21 cellular contexts compared by ENCODE assay signal in the genomic region with DNA sequence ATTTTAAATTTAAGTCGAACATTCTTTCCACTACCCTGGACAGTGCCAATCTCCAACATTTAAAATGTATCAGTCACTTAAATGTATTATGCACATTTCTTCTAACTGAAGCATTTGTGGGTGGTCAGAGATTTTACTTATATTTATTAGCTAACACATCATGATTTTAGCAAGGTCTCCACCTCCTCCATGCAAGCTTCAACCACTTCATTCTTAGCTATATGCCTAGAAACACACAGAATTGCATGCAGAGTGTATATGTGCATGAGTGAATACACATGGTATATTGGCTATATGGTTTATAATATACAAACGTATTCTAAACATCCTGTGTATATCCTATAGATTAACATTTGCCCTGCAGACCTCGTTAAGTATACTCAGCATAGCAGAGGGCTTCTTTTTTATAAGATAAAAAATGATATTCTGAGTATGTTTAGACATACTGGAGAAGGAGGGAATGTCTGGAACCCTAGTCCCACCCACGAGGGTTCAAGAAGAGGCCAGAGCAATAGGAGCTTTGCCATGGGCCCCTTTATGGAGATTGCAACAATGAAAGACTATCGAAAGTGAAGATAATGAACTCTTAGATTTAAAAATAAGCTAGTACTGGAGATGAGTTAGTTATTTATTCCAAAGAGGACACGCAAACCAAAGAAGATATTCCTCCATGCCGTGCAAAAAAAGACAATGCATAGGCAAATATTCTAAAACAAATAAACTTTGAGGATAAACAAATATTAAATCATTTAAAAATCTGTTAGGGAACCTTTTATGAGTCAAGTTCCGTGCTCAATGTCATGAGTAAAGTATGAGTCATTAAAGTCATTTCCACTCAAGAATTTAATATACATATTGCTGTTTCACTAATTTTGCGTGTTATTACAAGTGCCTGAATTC.
DNase-seq lines count a peak whose midpoint lies in the region; ATAC-seq, FAIRE-seq and TF ChIP-seq lines count a peak whose summit lies in the region.
"Had no signal": no experiment of that assay in that cellular context is flagged by ENCODE, and none has a peak within 500 bp of the region (broad histone marks: within the 10 kb centered on the region; RNA-seq: fewer than 3 reads in every experiment).

No MANE protein-coding gene starts in this region.

- peak overlapping the region; percentile 66 to 80 for H3K27ac ChIP-seq in A549
- no peak overlapping the region for H3K27ac ChIP-seq in HCT116 (ENCODE audit: low read depth, low read length)
- peak overlapping the region; percentile 67 for H3K27ac ChIP-seq in SJSA1
- no peak overlapping the region for H3K27ac ChIP-seq in ovary
- H3K27ac ChIP-seq: gastroesophageal sphincter, parathyroid adenoma, SK-N-MC, tibial artery, VCaP had no signal

- ATAC-seq in A549 = peak; percentile 62 to 71
- ATAC-seq in HCT116 = peak; percentile 50; the same call in 1 of the 2 replicates
- ATAC-seq: activated CD8-positive, alpha-beta memory T cell treated with anti-CD3 and anti-CD28 coated beads, Interleukin-2, amount 10 ng/mL, durations not matched to agents 7 days and 5 days; gastroesophageal sphincter had no signal

- no peaks in the 10 kb centered on the region for H3K9me2 ChIP-seq in HCT116 (ENCODE audit: insufficient read depth)

- FAIRE-seq in A549 (lab: Jason Lieb, UNC) = peak; percentile 36
- FAIRE-seq in HTR-8/SVneo (lab: Jason Lieb, UNC) = no peak
- FAIRE-seq: islet of Langerhans had no signal

- no peak for TF ChIP-seq CTCF in A549 (IDR thresholded peaks at IDR 0.05)
- TF ChIP-seq CTCF in HCT116 (IDR thresholded peaks at IDR 0.05 in 2 of 3, conservative IDR thresholded peaks at IDR 0.05 in 1 of 3; ENCODE audit: borderline replicate concordance in 1 of 3, insufficient read depth in 1 of 3, low read depth in 2 of 3, low read length in 2 of 3) = no peak
- no peak for TF ChIP-seq CTCF in fibroblast of mammary gland (conservative IDR thresholded peaks at IDR 0.05; ENCODE audit: control insufficient read depth, insufficient read depth, low read depth, low read length)
- TF ChIP-seq CTCF in ovary (IDR thresholded peaks at IDR 0.05) = no peak

- H3K4me1 ChIP-seq in A549 = peaks cover 30% of the 10 kb centered on the region
- peaks cover 6 to 22% of the 10 kb centered on the region in 2 experiments; a peak in 3 of 4 replicates for H3K4me1 ChIP-seq in HCT116 (ENCODE audit: control insufficient read depth in 1 of 2, insufficient read depth in 2 of 2, low read length in 2 of 2)
- peaks cover 34% of the 10 kb centered on the region for H3K4me1 ChIP-seq in SJSA1 (replicated peaks)
- no peaks in the 10 kb centered on the region for H3K4me1 ChIP-seq in ovary (ENCODE audit: insufficient read depth)
- H3K4me1 ChIP-seq: parathyroid adenoma, tibial artery had no signal

- BruUV-seq in HCT116 (replicated peaks; lab: Mats Ljungman, UMichigan) = no TSS peak

- H3K4me3 ChIP-seq in A549 (peak overlapping the region; percentile 15; the same call in 1 of the 3 replicates), HCT116 (replicated peaks in 1 of 2; ENCODE audit: low read depth in 1 of 2, low read length in 2 of 2) (peak overlapping the region; percentile 12 to 23; a peak in 3 of 4 replicates), SJSA1 (no peak overlapping the region), fibroblast of mammary gland (ENCODE audit: control insufficient read depth, low read depth, low read length) (no peak overlapping the region), ovary (no peak overlapping the region)
- H3K4me3 ChIP-seq: gastroesophageal sphincter, SK-N-MC, tibial artery had no signal

- H4K20me1 ChIP-seq in HCT116 (ENCODE audit: insufficient read depth) = no peaks in the 10 kb centered on the region

- TF ChIP-seq POLR2A in A549 (IDR thresholded peaks at IDR 0.05; ENCODE audit: low read length) = no peak
- TF ChIP-seq POLR2A in HCT116 (IDR thresholded peaks at IDR 0.05; ENCODE audit: borderline replicate concordance, extremely low read depth, insufficient read depth, insufficient read length) = no peak
- no peak for TF ChIP-seq POLR2A in ovary (IDR thresholded peaks at IDR 0.05)

- WGBS in A549 (ENCODE audit: missing lambda C conversion rate) = 9% methylated on average over 9 of the region's 9 CpGs
- 43 to 53% (median 45%) methylated on average over 9 of the region's 9 CpGs for WGBS in ovary, 3 donors

- no peaks in the 10 kb centered on the region for H3K36me3 ChIP-seq in HCT116 (ENCODE audit: control insufficient read depth in 1 of 2, insufficient read depth in 2 of 2, low read length in 2 of 2)
- no peaks in the 10 kb centered on the region for H3K36me3 ChIP-seq in SJSA1
- no peaks in the 10 kb centered on the region for H3K36me3 ChIP-seq in ovary
- H3K36me3 ChIP-seq: gastroesophageal sphincter, tibial artery had no signal

- TF ChIP-seq RAD21 in A549 (conservative IDR thresholded peaks at IDR 0.05 in 1 of 2, IDR thresholded peaks at IDR 0.05 in 1 of 2) = peak in 1 of 2 experiments; percentile 23; a peak in 3 of 5 replicates
- no peak for TF ChIP-seq RAD21 in HCT116 (IDR thresholded peaks at IDR 0.05; ENCODE audit: low read depth)

- no peaks in the 10 kb centered on the region for H3K9me3 ChIP-seq in A549
- no peaks in the 10 kb centered on the region for H3K9me3 ChIP-seq in HCT116 (ENCODE audit: control insufficient read depth in 1 of 2, insufficient read depth in 1 of 2, low read depth in 1 of 2, low read length in 2 of 2)
- no peaks in the 10 kb centered on the region for H3K9me3 ChIP-seq in SJSA1 (replicated peaks)
- H3K9me3 ChIP-seq in ovary = no peaks in the 10 kb centered on the region
- H3K9me3 ChIP-seq: gastroesophageal sphincter, tibial artery had no signal

- H3K27me3 ChIP-seq in HCT116 (ENCODE audit: insufficient read depth, low read length) = no peaks in the 10 kb centered on the region
- H3K27me3 ChIP-seq in SJSA1 (replicated peaks) = no peaks in the 10 kb centered on the region
- no peaks in the 10 kb centered on the region for H3K27me3 ChIP-seq in ovary
- H3K27me3 ChIP-seq: gastroesophageal sphincter, tibial artery had no signal

- DNase-seq in A549 (ENCODE audit: low read depth in 1 of 2, low spot score in 1 of 2) = peak; percentile 26 to 65
- no peak for DNase-seq in HCT116 (ENCODE audit: low read depth, low spot score)
- DNase-seq in SJSA1 (ENCODE audit: low read depth in 1 of 2, low spot score in 2 of 2) = peak; percentile 76 to 92
- peak; percentile 57 for DNase-seq in fibroblast of mammary gland (ENCODE audit: low read depth)
- no peak for DNase-seq in ovary
- DNase-seq in activated effector memory CD4-positive, alpha-beta T cell treated with Interleukin-2 at 50 U/mL for 16 hours = no peak
- DNase-seq in HTR-8/SVneo (ENCODE audit: insufficient read length, low spot score) = no peak
- no peak for DNase-seq in AG08396 (ENCODE audit: low spot score)
- DNase-seq: ACHN; activated CD8-positive, alpha-beta memory T cell treated with anti-CD3 and anti-CD28 coated beads, Interleukin-2, amount 10 ng/mL, durations not matched to agents 7 days and 5 days; DMS79; KBM-7; NCI-H187 treated with DMSO at 0.1 percent for 48 hours; NCI-H82; stimulated activated CD4-positive, alpha-beta T cell treated with anti-CD3 and anti-CD28 coated beads, Interleukin-15, amount 100 ng/mL, for 24 hours; tibial artery had no signal

- TF ChIP-seq EP300 in A549 (IDR thresholded peaks at IDR 0.05) (peak; percentile 43 to 75; a peak in 3 of 5 replicates), ovary (IDR thresholded peaks at IDR 0.05) (no peak)

- POLR2A ChIA-PET in A549 (lab: Yijun Ruan, JAX) (no interaction called here), HCT116 (lab: Charles Lee) (no interaction called here)

- H3K79me2 ChIP-seq in HCT116 (ENCODE audit: insufficient read depth, low read length) = no peaks in the 10 kb centered on the region
- H3K79me2 ChIP-seq: parathyroid adenoma had no signal

- peak overlapping the region; percentile 86 for H3K4me2 ChIP-seq in A549
- peak overlapping the region; percentile 72 for H3K4me2 ChIP-seq in HCT116 (ENCODE audit: low read length)

- no peak overlapping the region for H3K9ac ChIP-seq in HCT116 (ENCODE audit: low read length)
- H3K9ac ChIP-seq: parathyroid adenoma had no signal

- H2AFZ ChIP-seq in HCT116 (ENCODE audit: low read depth, low read length, poor library complexity, severe bottlenecking) = peak overlapping the region; percentile 95
- H2AFZ ChIP-seq: parathyroid adenoma had no signal

- intact Hi-C loops in HCT116 (cut with micrococcal nuclease) = no loop called here
- intact Hi-C loops in ovary (cut with DNase I) = no loop called here

- RAD21 ChIA-PET in HCT116 (lab: Charles Lee; ENCODE audit: low non-redundant PET in 1 of 2, low total read pairs in 2 of 2, uncharacterized antibody in 2 of 2, unreplicated experiment in 2 of 2) = no interaction called here

- CTCF ChIA-PET in A549 (lab: Yijun Ruan, JAX) (interaction anchor here (0.5 to 0.6 kb wide), 2 partner anchors 214 to 478 kb away, joined by 3 read pairs; no protein-coding TSS in a partner anchor), HCT116 (lab: Charles Lee) (no interaction called here)

TF ChIP-seq in A549, 52 proteins besides CTCF, POLR2A, EP300 and RAD21 (continues in another document):
- TF ChIP-seq HEYL (CRISPR knock-in tag; IDR thresholded peaks at IDR 0.05) (no peak), RNF2 (IDR thresholded peaks at IDR 0.05; ENCODE audit: borderline replicate concordance, low read depth) (no peak), HOXA7 (CRISPR knock-in tag; IDR thresholded peaks at IDR 0.05) (no peak), TFCP2L1 (CRISPR knock-in tag; IDR thresholded peaks at IDR 0.05) (no peak)

TF ChIP-seq in HCT116, 20 proteins besides CTCF, POLR2A, EP300 and RAD21:
- no peak for TF ChIP-seq TCF7L2 (IDR thresholded peaks at IDR 0.05; ENCODE audit: borderline replicate concordance, extremely low read depth, insufficient read depth, insufficient read length)
- TF ChIP-seq SP1 (IDR thresholded peaks at IDR 0.05; ENCODE audit: low read depth) = peak; percentile 25; the same call in 1 of the 2 replicates
- TF ChIP-seq EGR1 (IDR thresholded peaks at IDR 0.05; ENCODE audit: low read depth) = no peak
- TF ChIP-seq POLR2AphosphoS5 (IDR thresholded peaks at IDR 0.05; ENCODE audit: low read depth, low read length) = no peak
- TF ChIP-seq ZFX (IDR thresholded peaks at IDR 0.05) = no peak
- TF ChIP-seq FOSL1 (IDR thresholded peaks at IDR 0.05; ENCODE audit: low read depth) = peak; percentile 87
- TF ChIP-seq JUND (IDR thresholded peaks at IDR 0.05) = peak; percentile 52
- TF ChIP-seq SIN3A (IDR thresholded peaks at IDR 0.05; ENCODE audit: low read depth) = no peak
- TF ChIP-seq, protein P1, sequence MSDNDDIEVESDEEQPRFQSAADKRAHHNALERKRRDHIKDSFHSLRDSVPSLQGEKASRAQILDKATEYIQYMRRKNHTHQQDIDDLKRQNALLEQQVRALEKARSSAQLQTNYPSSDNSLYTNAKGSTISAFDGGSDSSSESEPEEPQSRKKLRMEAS (IDR thresholded peaks at IDR 0.05) = no peak

Comparison
In these comparisons a context has a peak if more than half of its experiments do, and no peak if none do; other contexts are left out.
1. DNase-seq: peak in A549 (2 of 2), SJSA1 (2 of 2) and fibroblast of mammary gland (single experiment); none in HCT116 (single experiment), ovary (0 of 5), activated effector memory CD4-positive, alpha-beta T cell treated with Interleukin-2 at 50 U/mL for 16 hours (single experiment), HTR-8/SVneo (single experiment) and AG08396 (single experiment).
2. H3K27ac ChIP-seq: peak in A549 (2 of 2) and SJSA1 (single experiment); none in HCT116 (single experiment) and ovary (0 of 2).
3. H3K4me3 ChIP-seq: peak in A549 (single experiment) and HCT116 (2 of 2); none in SJSA1 (single experiment), fibroblast of mammary gland (single experiment) and ovary (single experiment).